Comparison of ENCODE assay signal across 1 cellular context in the genomic region with DNA sequence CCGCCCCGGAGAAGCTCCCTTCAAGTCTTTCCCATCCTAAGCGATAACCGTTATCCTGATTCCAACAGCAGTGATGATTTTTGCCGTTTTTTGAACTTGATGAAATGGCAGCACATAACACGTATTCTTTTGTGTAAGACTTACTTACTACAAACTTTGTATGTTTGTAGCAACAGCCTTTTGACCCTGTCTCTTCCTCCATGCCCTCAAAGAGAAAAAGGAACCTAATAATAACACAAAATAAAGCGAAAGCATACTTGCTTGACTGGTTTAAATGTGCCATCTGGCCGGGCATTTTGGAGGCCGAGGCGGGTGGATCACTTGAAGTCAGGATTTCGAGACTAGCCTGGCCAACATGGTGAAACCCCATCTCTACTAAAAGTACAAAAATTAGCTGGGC.
TF ChIP-seq lines count a peak whose summit lies in the region.

No MANE protein-coding gene starts in this region.

TF ChIP-seq in K562, 482 proteins besides CTCF, POLR2A, EP300 and RAD21:
- TF ChIP-seq, protein P1, sequence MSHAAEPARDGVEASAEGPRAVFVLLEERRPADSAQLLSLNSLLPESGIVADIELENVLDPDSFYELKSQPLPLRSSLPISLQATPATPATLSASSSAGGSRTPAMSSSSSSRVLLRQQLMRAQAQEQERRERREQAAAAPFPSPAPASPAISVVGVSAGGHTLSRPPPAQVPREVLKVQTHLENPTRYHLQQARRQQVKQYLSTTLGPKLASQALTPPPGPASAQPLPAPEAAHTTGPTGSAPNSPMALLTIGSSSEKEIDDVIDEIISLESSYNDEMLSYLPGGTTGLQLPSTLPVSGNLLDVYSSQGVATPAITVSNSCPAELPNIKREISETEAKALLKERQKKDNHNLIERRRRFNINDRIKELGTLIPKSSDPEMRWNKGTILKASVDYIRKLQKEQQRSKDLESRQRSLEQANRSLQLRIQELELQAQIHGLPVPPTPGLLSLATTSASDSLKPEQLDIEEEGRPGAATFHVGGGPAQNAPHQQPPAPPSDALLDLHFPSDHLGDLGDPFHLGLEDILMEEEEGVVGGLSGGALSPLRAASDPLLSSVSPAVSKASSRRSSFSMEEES (CRISPR knock-in tag; IDR thresholded peaks at IDR 0.05): no peak
- TF ChIP-seq, protein P2, sequence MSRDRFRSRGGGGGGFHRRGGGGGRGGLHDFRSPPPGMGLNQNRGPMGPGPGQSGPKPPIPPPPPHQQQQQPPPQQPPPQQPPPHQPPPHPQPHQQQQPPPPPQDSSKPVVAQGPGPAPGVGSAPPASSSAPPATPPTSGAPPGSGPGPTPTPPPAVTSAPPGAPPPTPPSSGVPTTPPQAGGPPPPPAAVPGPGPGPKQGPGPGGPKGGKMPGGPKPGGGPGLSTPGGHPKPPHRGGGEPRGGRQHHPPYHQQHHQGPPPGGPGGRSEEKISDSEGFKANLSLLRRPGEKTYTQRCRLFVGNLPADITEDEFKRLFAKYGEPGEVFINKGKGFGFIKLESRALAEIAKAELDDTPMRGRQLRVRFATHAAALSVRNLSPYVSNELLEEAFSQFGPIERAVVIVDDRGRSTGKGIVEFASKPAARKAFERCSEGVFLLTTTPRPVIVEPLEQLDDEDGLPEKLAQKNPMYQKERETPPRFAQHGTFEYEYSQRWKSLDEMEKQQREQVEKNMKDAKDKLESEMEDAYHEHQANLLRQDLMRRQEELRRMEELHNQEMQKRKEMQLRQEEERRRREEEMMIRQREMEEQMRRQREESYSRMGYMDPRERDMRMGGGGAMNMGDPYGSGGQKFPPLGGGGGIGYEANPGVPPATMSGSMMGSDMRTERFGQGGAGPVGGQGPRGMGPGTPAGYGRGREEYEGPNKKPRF (IDR thresholded peaks at IDR 0.05; ENCODE audit: low read depth, low read length): no peak
- TF ChIP-seq PRPF4 (IDR thresholded peaks at IDR 0.05; ENCODE audit: insufficient read depth, low read depth, low read length, poor library complexity, severe bottlenecking) (no peak), MEF2A (IDR thresholded peaks at IDR 0.05; ENCODE audit: control insufficient read depth, low read depth, low read length) (no peak), MCM7 (IDR thresholded peaks at IDR 0.05) (no peak), NFXL1 (CRISPR knock-in tag; IDR thresholded peaks at IDR 0.05) (no peak), HNRNPK (IDR thresholded peaks at IDR 0.05; ENCODE audit: low read depth, low read length, poor library complexity, severe bottlenecking) (no peak), NR2C1 (IDR thresholded peaks at IDR 0.05) (no peak), NR2C1 (tag; IDR thresholded peaks at IDR 0.05) (no peak), FOXM1 (IDR thresholded peaks at IDR 0.05; ENCODE audit: low read depth) (no peak), FOXM1 (CRISPR knock-in tag; IDR thresholded peaks at IDR 0.05; ENCODE audit: low read depth) (no peak), ZNF668 (CRISPR knock-in tag; IDR thresholded peaks at IDR 0.05) (no peak), ZNF589 (CRISPR knock-in tag; IDR thresholded peaks at IDR 0.05; ENCODE audit: low read depth) (no peak), NR2C2 (CRISPR knock-in tag; IDR thresholded peaks at IDR 0.05) (no peak), NR2C2 (tag; IDR thresholded peaks at IDR 0.05) (no peak), HLTF (IDR thresholded peaks at IDR 0.05) (no peak), ZNF830 (CRISPR knock-in tag; IDR thresholded peaks at IDR 0.05) (no peak), RBM14 (IDR thresholded peaks at IDR 0.05; ENCODE audit: borderline replicate concordance, insufficient read depth, low read depth, low read length) (no peak), ZNF354B (CRISPR knock-in tag; IDR thresholded peaks at IDR 0.05) (no peak)
- TF ChIP-seq, protein P3, sequence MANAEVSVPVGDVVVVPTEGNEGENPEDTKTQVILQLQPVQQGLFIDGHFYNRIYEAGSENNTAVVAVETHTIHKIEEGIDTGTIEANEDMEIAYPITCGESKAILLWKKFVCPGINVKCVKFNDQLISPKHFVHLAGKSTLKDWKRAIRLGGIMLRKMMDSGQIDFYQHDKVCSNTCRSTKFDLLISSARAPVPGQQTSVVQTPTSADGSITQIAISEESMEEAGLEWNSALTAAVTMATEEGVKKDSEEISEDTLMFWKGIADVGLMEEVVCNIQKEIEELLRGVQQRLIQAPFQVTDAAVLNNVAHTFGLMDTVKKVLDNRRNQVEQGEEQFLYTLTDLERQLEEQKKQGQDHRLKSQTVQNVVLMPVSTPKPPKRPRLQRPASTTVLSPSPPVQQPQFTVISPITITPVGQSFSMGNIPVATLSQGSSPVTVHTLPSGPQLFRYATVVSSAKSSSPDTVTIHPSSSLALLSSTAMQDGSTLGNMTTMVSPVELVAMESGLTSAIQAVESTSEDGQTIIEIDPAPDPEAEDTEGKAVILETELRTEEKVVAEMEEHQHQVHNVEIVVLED (CRISPR knock-in tag; IDR thresholded peaks at IDR 0.05): no peak
